Comparison of ENCODE assay signal across 1 cellular context in genomic region chr21:37564341-37564923, GRCh38.
TF ChIP-seq lines count a peak whose summit lies in the region.

No MANE protein-coding gene starts in this region.

TF ChIP-seq in GM23338, 12 proteins besides CTCF, POLR2A, EP300 and RAD21 (continued from another document):
- no peak for TF ChIP-seq ZNF462 (CRISPR knock-in tag; IDR thresholded peaks at IDR 0.05)
- no peak for TF ChIP-seq POLR2AphosphoS5 (IDR thresholded peaks at IDR 0.05; ENCODE audit: low read depth)
- no peak for TF ChIP-seq ETS1 (IDR thresholded peaks at IDR 0.05)
- TF ChIP-seq ZNF331 (CRISPR knock-in tag; IDR thresholded peaks at IDR 0.05; ENCODE audit: low read depth): no peak
